ENCODE assay signal across 12 cellular contexts in genomic region chr5:57094753-57095683, GRCh38.
A peak's percentile ranks its signal among the peaks of the same experiment; 100 is the strongest.
DNase-seq lines count a peak whose midpoint lies in the region; ATAC-seq and TF ChIP-seq lines count a peak whose summit lies in the region.
"Had no signal": no experiment of that assay in that cellular context is flagged by ENCODE, and none has a peak within 500 bp of the region (broad histone marks: within the 10 kb centered on the region; RNA-seq: fewer than 3 reads in every experiment).

No MANE protein-coding gene starts in this region.

- CTCF ChIA-PET in Calu3 (lab: Charles Lee): interaction anchor here (0.6 to 1.1 kb wide), 6 partner anchors 20 to 1305 kb away, joined by 3 to 5 read pairs (median 3); partner anchors contain the start of gene GPBP1

- no peak overlapping the region for H4K5ac ChIP-seq in H9 (ENCODE audit: insufficient read length, low read depth, low read length)

- DNase-seq in Calu3 (peak; percentile 44), H9 (peak; percentile 88), UCSD-AML1 (lab: John Stamatoyannopoulos, UW; ENCODE audit: unreplicated experiment) (peak; percentile 32), left colon (peak; percentile 84 to 88), hippocampal formation (lab: John Stamatoyannopoulos, UW) (no peak), DMS153 treated with DMSO at 0.1 percent for 48 hours (lab: John Stamatoyannopoulos, UW; ENCODE audit: unreplicated experiment) (no peak)
- DNase-seq: KG1, spleen had no signal

- no peaks in the 10 kb centered on the region for H3K4me1 ChIP-seq in H9 (ENCODE audit: insufficient read depth, low read length)
- H3K4me1 ChIP-seq: spleen, suprapubic skin had no signal

- no peak overlapping the region for H2BK15ac ChIP-seq in H9 (ENCODE audit: low read depth, low read length)

- H3K4me1 Mint-ChIP-seq in Calu3 (ENCODE audit: low read depth, unreplicated experiment) (peaks cover 19% of the 10 kb centered on the region), H9 (peaks cover 6 to 15% of the 10 kb centered on the region in 2 experiments)

- H3K9me3 Mint-ChIP-seq in Calu3 (ENCODE audit: low read depth, unreplicated experiment) (peaks cover 9% of the 10 kb centered on the region), H9 (peaks cover 8 to 15% of the 10 kb centered on the region in 2 experiments)

- H3K9me3 ChIP-seq in H9 (ENCODE audit: control insufficient read depth, low read depth, low read length): no peaks in the 10 kb centered on the region

- H2BK20ac ChIP-seq in H9 (ENCODE audit: low read depth, low read length, poor library complexity, severe bottlenecking): no peak overlapping the region

- H3K23ac ChIP-seq in H9 (ENCODE audit: insufficient read length, low read depth, low read length): no peak overlapping the region

- no peaks in the 10 kb centered on the region for H4K20me1 ChIP-seq in H9 (ENCODE audit: control insufficient read depth, insufficient read depth, insufficient read length)

- no peak overlapping the region for H3K9ac ChIP-seq in H9 (ENCODE audit: extremely low read depth, insufficient read length, low read length)

- peak overlapping the region; percentile 7 for H3K18ac ChIP-seq in H9 (ENCODE audit: insufficient read length, low read depth, low read length)

- H3K36me3 Mint-ChIP-seq in Calu3 (ENCODE audit: insufficient read depth, unreplicated experiment) (no peaks in the 10 kb centered on the region), H9 (ENCODE audit: insufficient read depth in 1 of 3, low read depth in 3 of 3) (peaks cover 2 to 8% (median 5%) of the 10 kb centered on the region in 3 experiments; a peak in 6 of 7 replicates)

- TF ChIP-seq CTCF in Calu3 (IDR thresholded peaks at IDR 0.05; ENCODE audit: unreplicated experiment): peak; percentile 33
- TF ChIP-seq CTCF in H9 (conservative IDR thresholded peaks at IDR 0.05): peak; percentile 74

- H3K27ac Mint-ChIP-seq in Calu3 (ENCODE audit: unreplicated experiment) (no peak overlapping the region), H9 (peak overlapping the region in 2 of 3 experiments; percentile 38 to 57; a peak in 3 of 7 replicates)
- H3K27ac Mint-ChIP-seq: dendritic cell treated with granulocyte-macrophage colony-stimulating factor and Interleukin-4, amounts not matched to agents 40 ng/mL and 50 ng/mL, for 4 days had no signal

- no peak overlapping the region for H3K56ac ChIP-seq in H9 (ENCODE audit: insufficient read length, low read depth, low read length)

- no peak overlapping the region for H3K4ac ChIP-seq in H9 (ENCODE audit: low read depth, low read length)

- H2BK12ac ChIP-seq in H9 (ENCODE audit: insufficient read length, low read depth, low read length): peak overlapping the region; percentile 45

- no peak overlapping the region for H4K91ac ChIP-seq in H9 (ENCODE audit: insufficient read length, low read depth, low read length)

- H2AK5ac ChIP-seq in H9 (ENCODE audit: insufficient read length, low read length): no peak overlapping the region

- H3K27ac ChIP-seq in H9 (ENCODE audit: insufficient read length, low read depth, low read length): no peak overlapping the region
- H3K27ac ChIP-seq: spleen, suprapubic skin had no signal

- H3K14ac ChIP-seq in H9 (ENCODE audit: insufficient read depth, low read length): peak overlapping the region; percentile 65; the same call in 1 of the 2 replicates

- BruUV-seq in Calu3 (replicated peaks; lab: Mats Ljungman, UMichigan): no TSS peak

- H3K79me1 ChIP-seq in H9 (ENCODE audit: insufficient read depth, low read depth, low read length, poor library complexity, severe bottlenecking): no peaks in the 10 kb centered on the region

- H2AFZ ChIP-seq in H9 (ENCODE audit: low read length): peak overlapping the region; percentile 12

- H3K27me3 Mint-ChIP-seq in Calu3 (ENCODE audit: unreplicated experiment): no peaks in the 10 kb centered on the region
- peaks cover 3% of the 10 kb centered on the region; the same call in 1 of the 2 replicates for H3K27me3 Mint-ChIP-seq in H9 (ENCODE audit: low read depth)
- H3K27me3 Mint-ChIP-seq: dendritic cell treated with granulocyte-macrophage colony-stimulating factor and Interleukin-4, amounts not matched to agents 40 ng/mL and 50 ng/mL, for 4 days had no signal

- no peak overlapping the region for H2BK5ac ChIP-seq in H9 (ENCODE audit: insufficient read length, low read length)

- no peaks in the 10 kb centered on the region for H3K79me2 ChIP-seq in H9 (ENCODE audit: insufficient read depth, low read length)

- H3K23me2 ChIP-seq in H9 (ENCODE audit: insufficient read length, low read depth, low read length, poor library complexity, severe bottlenecking): no peaks in the 10 kb centered on the region

- no peak overlapping the region for H2BK120ac ChIP-seq in H9 (ENCODE audit: low read depth, low read length, poor library complexity, severe bottlenecking)

- H3K27me3 ChIP-seq in H9 (ENCODE audit: insufficient read depth, low read length): no peaks in the 10 kb centered on the region
- H3K27me3 ChIP-seq: spleen, suprapubic skin had no signal

- no peak overlapping the region for H4K8ac ChIP-seq in H9 (replicated peaks; ENCODE audit: insufficient read length, low read depth, low read length)

- H3K4me2 ChIP-seq in H9 (ENCODE audit: insufficient read depth, insufficient read length, low read length): no peak overlapping the region

- ATAC-seq in left colon (peak; percentile 84), GM21515 (IDR thresholded peaks at IDR 0.05; ENCODE audit: unreplicated experiment) (no peak), HG03457 (IDR thresholded peaks at IDR 0.05; ENCODE audit: unreplicated experiment) (no peak)

- no CpG with 5 or more reads among the region's 10 CpGs for WGBS in H9 (ENCODE audit: extremely low coverage, insufficient read length, low lambda C conversion rate)

- no peak overlapping the region for H3K4me3 Mint-ChIP-seq in Calu3 (ENCODE audit: low read depth, unreplicated experiment)
- no peak overlapping the region for H3K4me3 Mint-ChIP-seq in H9
- H3K4me3 Mint-ChIP-seq: dendritic cell treated with granulocyte-macrophage colony-stimulating factor and Interleukin-4, amounts not matched to agents 40 ng/mL and 50 ng/mL, for 4 days had no signal

- H3T11ph ChIP-seq in H9 (ENCODE audit: low read length): no peak overlapping the region

- intact Hi-C loops in Calu3 (cut with micrococcal nuclease; ENCODE audit: unreplicated experiment) (no loop called here), left colon (cut with DNase I, micrococcal nuclease) (no loop called here)

Comparison
In these comparisons a context has a peak if more than half of its experiments do, and no peak if none do; other contexts are left out.
1. DNase-seq: peak in Calu3 (single experiment), H9 (single experiment), UCSD-AML1 (single experiment) and left colon (2 of 2); none in hippocampal formation (0 of 2) and DMS153 treated with DMSO at 0.1 percent for 48 hours (single experiment).